ENCODE assay signal across 1 cellular context in the genomic region with DNA sequence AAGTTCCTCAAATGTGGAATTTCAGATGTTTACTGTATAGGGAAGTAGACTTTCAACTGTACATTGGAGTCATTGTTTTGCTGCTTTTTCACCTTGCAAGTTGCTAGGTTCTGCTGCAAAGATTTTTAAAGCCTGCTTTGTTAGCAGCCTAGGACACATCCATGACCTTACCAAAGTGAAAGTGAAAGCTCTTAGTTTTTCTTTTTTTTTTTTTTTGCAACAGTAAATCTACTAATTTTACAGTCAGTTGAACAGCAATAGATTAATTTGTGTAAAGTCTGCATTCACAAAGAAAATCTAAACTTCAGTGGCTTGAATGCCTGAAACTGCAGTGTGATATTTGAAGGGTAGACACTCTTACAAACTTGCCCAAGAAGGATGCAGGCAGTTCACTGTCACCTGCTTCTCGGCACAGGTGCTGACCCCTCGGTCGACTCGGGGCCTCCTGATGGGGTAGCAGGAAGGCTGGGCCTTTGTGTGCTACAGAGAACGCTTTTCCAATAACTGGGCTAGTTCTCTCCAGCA.
TF ChIP-seq lines count a peak whose summit lies in the region.

No MANE protein-coding gene starts in this region.

TF ChIP-seq in GM12878, 131 proteins besides CTCF, POLR2A, EP300 and RAD21:
- TF ChIP-seq KLF5 (IDR thresholded peaks at IDR 0.05; ENCODE audit: partially characterized antibody) (no peak), BCL11A (IDR thresholded peaks at IDR 0.05; ENCODE audit: low read depth, low read length) (no peak), PAX5 (IDR thresholded peaks at IDR 0.05; ENCODE audit: borderline replicate concordance, low read depth, low read length) (no peak), ZNF384 (IDR thresholded peaks at IDR 0.05; ENCODE audit: borderline replicate concordance, low read depth, low read length) (peak; percentile 57), IKZF2 (IDR thresholded peaks at IDR 0.05) (peak in 1 of 2 experiments; percentile 57; a peak in 1 of 4 replicates), NR2F1 (conservative IDR thresholded peaks at IDR 0.05) (0 out of 2 replicates have a peak, but pooled peaks have one; percentile 48), DPF2 (IDR thresholded peaks at IDR 0.05) (no peak), CHD4 (IDR thresholded peaks at IDR 0.05) (no peak), CREB1 (IDR thresholded peaks at IDR 0.05; ENCODE audit: low read depth) (no peak), NR2C2 (IDR thresholded peaks at IDR 0.05; ENCODE audit: borderline replicate concordance, control insufficient read depth, insufficient read length, low read depth) (no peak), TAF1 (IDR thresholded peaks at IDR 0.05; ENCODE audit: borderline replicate concordance, low read depth, low read length) (peak; percentile 30; the same call in 1 of the 2 replicates), TCF3 (IDR thresholded peaks at IDR 0.05; ENCODE audit: borderline replicate concordance, insufficient read depth, low read depth, low read length) (no peak), HDAC6 (IDR thresholded peaks at IDR 0.05; ENCODE audit: unreplicated experiment) (no peak), BRCA1 (IDR thresholded peaks at IDR 0.05; ENCODE audit: low read depth, low read length) (no peak)
- TF ChIP-seq, protein P1, sequence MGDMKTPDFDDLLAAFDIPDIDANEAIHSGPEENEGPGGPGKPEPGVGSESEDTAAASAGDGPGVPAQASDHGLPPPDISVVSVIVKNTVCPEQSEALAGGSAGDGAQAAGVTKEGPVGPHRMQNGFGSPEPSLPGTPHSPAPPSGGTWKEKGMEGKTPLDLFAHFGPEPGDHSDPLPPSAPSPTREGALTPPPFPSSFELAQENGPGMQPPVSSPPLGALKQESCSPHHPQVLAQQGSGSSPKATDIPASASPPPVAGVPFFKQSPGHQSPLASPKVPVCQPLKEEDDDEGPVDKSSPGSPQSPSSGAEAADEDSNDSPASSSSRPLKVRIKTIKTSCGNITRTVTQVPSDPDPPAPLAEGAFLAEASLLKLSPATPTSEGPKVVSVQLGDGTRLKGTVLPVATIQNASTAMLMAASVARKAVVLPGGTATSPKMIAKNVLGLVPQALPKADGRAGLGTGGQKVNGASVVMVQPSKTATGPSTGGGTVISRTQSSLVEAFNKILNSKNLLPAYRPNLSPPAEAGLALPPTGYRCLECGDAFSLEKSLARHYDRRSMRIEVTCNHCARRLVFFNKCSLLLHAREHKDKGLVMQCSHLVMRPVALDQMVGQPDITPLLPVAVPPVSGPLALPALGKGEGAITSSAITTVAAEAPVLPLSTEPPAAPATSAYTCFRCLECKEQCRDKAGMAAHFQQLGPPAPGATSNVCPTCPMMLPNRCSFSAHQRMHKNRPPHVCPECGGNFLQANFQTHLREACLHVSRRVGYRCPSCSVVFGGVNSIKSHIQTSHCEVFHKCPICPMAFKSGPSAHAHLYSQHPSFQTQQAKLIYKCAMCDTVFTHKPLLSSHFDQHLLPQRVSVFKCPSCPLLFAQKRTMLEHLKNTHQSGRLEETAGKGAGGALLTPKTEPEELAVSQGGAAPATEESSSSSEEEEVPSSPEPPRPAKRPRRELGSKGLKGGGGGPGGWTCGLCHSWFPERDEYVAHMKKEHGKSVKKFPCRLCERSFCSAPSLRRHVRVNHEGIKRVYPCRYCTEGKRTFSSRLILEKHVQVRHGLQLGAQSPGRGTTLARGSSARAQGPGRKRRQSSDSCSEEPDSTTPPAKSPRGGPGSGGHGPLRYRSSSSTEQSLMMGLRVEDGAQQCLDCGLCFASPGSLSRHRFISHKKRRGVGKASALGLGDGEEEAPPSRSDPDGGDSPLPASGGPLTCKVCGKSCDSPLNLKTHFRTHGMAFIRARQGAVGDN (IDR thresholded peaks at IDR 0.05) = no peak
- TF ChIP-seq, protein P2, sequence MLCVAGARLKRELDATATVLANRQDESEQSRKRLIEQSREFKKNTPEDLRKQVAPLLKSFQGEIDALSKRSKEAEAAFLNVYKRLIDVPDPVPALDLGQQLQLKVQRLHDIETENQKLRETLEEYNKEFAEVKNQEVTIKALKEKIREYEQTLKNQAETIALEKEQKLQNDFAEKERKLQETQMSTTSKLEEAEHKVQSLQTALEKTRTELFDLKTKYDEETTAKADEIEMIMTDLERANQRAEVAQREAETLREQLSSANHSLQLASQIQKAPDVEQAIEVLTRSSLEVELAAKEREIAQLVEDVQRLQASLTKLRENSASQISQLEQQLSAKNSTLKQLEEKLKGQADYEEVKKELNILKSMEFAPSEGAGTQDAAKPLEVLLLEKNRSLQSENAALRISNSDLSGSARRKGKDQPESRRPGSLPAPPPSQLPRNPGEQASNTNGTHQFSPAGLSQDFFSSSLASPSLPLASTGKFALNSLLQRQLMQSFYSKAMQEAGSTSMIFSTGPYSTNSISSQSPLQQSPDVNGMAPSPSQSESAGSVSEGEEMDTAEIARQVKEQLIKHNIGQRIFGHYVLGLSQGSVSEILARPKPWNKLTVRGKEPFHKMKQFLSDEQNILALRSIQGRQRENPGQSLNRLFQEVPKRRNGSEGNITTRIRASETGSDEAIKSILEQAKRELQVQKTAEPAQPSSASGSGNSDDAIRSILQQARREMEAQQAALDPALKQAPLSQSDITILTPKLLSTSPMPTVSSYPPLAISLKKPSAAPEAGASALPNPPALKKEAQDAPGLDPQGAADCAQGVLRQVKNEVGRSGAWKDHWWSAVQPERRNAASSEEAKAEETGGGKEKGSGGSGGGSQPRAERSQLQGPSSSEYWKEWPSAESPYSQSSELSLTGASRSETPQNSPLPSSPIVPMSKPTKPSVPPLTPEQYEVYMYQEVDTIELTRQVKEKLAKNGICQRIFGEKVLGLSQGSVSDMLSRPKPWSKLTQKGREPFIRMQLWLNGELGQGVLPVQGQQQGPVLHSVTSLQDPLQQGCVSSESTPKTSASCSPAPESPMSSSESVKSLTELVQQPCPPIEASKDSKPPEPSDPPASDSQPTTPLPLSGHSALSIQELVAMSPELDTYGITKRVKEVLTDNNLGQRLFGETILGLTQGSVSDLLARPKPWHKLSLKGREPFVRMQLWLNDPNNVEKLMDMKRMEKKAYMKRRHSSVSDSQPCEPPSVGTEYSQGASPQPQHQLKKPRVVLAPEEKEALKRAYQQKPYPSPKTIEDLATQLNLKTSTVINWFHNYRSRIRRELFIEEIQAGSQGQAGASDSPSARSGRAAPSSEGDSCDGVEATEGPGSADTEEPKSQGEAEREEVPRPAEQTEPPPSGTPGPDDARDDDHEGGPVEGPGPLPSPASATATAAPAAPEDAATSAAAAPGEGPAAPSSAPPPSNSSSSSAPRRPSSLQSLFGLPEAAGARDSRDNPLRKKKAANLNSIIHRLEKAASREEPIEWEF (IDR thresholded peaks at IDR 0.05; ENCODE audit: insufficient replicate concordance, low read depth, low read length) = no peak
- TF ChIP-seq, protein P3, sequence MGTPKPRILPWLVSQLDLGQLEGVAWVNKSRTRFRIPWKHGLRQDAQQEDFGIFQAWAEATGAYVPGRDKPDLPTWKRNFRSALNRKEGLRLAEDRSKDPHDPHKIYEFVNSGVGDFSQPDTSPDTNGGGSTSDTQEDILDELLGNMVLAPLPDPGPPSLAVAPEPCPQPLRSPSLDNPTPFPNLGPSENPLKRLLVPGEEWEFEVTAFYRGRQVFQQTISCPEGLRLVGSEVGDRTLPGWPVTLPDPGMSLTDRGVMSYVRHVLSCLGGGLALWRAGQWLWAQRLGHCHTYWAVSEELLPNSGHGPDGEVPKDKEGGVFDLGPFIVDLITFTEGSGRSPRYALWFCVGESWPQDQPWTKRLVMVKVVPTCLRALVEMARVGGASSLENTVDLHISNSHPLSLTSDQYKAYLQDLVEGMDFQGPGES (IDR thresholded peaks at IDR 0.05) = no peak
- TF ChIP-seq, protein P4, sequence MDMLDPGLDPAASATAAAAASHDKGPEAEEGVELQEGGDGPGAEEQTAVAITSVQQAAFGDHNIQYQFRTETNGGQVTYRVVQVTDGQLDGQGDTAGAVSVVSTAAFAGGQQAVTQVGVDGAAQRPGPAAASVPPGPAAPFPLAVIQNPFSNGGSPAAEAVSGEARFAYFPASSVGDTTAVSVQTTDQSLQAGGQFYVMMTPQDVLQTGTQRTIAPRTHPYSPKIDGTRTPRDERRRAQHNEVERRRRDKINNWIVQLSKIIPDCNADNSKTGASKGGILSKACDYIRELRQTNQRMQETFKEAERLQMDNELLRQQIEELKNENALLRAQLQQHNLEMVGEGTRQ (IDR thresholded peaks at IDR 0.05; ENCODE audit: borderline replicate concordance, low read depth, low read length) = no peak
- TF ChIP-seq, protein P5, sequence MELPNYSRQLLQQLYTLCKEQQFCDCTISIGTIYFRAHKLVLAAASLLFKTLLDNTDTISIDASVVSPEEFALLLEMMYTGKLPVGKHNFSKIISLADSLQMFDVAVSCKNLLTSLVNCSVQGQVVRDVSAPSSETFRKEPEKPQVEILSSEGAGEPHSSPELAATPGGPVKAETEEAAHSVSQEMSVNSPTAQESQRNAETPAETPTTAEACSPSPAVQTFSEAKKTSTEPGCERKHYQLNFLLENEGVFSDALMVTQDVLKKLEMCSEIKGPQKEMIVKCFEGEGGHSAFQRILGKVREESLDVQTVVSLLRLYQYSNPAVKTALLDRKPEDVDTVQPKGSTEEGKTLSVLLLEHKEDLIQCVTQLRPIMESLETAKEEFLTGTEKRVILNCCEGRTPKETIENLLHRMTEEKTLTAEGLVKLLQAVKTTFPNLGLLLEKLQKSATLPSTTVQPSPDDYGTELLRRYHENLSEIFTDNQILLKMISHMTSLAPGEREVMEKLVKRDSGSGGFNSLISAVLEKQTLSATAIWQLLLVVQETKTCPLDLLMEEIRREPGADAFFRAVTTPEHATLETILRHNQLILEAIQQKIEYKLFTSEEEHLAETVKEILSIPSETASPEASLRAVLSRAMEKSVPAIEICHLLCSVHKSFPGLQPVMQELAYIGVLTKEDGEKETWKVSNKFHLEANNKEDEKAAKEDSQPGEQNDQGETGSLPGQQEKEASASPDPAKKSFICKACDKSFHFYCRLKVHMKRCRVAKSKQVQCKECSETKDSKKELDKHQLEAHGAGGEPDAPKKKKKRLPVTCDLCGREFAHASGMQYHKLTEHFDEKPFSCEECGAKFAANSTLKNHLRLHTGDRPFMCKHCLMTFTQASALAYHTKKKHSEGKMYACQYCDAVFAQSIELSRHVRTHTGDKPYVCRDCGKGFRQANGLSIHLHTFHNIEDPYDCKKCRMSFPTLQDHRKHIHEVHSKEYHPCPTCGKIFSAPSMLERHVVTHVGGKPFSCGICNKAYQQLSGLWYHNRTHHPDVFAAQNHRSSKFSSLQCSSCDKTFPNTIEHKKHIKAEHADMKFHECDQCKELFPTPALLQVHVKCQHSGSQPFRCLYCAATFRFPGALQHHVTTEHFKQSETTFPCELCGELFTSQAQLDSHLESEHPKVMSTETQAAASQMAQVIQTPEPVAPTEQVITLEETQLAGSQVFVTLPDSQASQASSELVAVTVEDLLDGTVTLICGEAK (IDR thresholded peaks at IDR 0.05; ENCODE audit: borderline replicate concordance) = no peak
- TF ChIP-seq, protein P6, sequence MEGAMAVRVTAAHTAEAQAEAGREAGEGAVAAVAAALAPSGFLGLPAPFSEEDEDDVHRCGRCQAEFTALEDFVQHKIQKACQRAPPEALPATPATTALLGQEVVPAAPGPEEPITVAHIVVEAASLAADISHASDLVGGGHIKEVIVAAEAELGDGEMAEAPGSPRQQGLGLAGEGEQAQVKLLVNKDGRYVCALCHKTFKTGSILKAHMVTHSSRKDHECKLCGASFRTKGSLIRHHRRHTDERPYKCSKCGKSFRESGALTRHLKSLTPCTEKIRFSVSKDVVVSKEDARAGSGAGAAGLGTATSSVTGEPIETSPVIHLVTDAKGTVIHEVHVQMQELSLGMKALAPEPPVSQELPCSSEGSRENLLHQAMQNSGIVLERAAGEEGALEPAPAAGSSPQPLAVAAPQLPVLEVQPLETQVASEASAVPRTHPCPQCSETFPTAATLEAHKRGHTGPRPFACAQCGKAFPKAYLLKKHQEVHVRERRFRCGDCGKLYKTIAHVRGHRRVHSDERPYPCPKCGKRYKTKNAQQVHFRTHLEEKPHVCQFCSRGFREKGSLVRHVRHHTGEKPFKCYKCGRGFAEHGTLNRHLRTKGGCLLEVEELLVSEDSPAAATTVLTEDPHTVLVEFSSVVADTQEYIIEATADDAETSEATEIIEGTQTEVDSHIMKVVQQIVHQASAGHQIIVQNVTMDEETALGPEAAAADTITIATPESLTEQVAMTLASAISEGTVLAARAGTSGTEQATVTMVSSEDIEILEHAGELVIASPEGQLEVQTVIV (IDR thresholded peaks at IDR 0.05; ENCODE audit: borderline replicate concordance, partially characterized antibody) = no peak
TF ChIP-seq in GM12878: peak in this region for 4.
